ENCODE assay signal across 8 cellular contexts in the genomic region with DNA sequence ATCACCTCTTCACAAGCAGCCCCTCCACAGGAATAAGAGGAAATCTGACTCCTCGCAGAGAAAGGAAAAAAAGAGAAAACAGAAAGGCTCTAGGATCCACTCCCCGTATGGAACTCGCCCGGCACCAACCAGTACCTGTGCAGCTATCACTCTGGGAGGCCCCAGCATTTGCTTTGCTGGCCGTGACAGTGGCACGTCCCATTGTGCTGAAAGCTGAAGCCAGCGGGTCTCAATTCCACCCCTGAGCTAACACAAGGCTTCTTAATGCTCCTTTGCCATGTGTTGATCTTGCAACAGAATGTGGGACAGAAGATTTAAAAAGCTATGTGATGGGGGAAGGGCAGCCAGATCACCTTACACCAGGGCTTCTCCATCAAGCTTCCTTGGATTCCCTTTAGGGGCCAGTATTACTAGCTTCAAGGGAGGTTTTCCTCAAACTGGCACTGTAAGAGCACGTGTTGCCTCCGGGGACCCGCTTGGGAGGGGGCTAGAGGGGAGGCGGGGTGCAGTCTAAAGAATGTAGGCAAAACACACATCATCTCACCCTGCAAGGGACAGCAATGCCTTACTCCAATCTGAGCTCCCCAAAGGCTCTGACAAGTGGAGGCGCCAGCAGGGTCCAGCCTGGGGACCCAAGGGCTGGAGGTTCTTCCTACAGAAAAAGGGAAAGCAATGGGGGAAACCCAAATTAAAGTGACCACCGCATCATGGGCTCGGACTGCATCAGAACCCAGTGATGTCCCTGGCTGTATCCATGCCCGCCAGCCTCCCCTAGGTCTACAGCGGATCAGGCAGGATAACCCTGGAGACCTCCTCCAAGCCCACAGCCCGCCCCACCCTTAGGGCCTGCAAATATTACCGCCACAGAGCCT. TPM values are rescaled to one million over a fixed set of nuclear protein-coding genes. Genes with fewer than 3 reads are reported as not detected.
A peak's percentile ranks its signal among the peaks of the same experiment; 100 is the strongest.
DNase-seq lines count a peak whose midpoint lies in the region; ATAC-seq lines count a peak whose summit lies in the region.

No MANE protein-coding gene starts in this region.

- peak overlapping the region; percentile 71 for H3K4me3 Mint-ChIP-seq in stimulated activated naive CD8-positive, alpha-beta T cell treated with anti-CD3 and anti-CD28 coated beads, Interleukin-15, Interleukin-2, amounts not matched to agents 100 ng/mL and 50 ng/mL, for 24 hours
- H3K4me3 Mint-ChIP-seq in activated CD4-positive, alpha-beta memory T cell treated with anti-CD3 and anti-CD28 coated beads, Interleukin-2, amount 10 ng/mL, durations not matched to agents 7 days and 5 days, result peak overlapping the region; percentile 69

- no peak for ATAC-seq in stimulated activated naive CD8-positive, alpha-beta T cell treated with anti-CD3 and anti-CD28 coated beads, Interleukin-15, Interleukin-2, amounts not matched to agents 100 U/mL and 50 U/mL, for 24 hours
- no peak for ATAC-seq in GM19328 (IDR thresholded peaks at IDR 0.05; ENCODE audit: unreplicated experiment)
- ATAC-seq in GM18858 (IDR thresholded peaks at IDR 0.05; ENCODE audit: unreplicated experiment), result no peak

- DNase-seq in stimulated activated naive CD8-positive, alpha-beta T cell treated with anti-CD3 and anti-CD28 coated beads, Interleukin-15, Interleukin-2, amounts not matched to agents 100 U/mL and 50 U/mL, for 24 hours, result no peak
- no peak for DNase-seq in activated CD4-positive, alpha-beta memory T cell treated with anti-CD3 and anti-CD28 coated beads, Interleukin-2, amount 10 ng/mL, durations not matched to agents 7 days and 5 days
- peak; percentile 20 for DNase-seq in globus pallidus (ENCODE audit: low spot score)
- peak in 7 of 10 donors; percentile 14 to 82 (median 25) for DNase-seq in posterior cingulate gyrus
- DNase-seq in NCI-H226, result no peak

- H3K27me3 Mint-ChIP-seq in stimulated activated naive CD8-positive, alpha-beta T cell treated with anti-CD3 and anti-CD28 coated beads, Interleukin-15, Interleukin-2, amounts not matched to agents 100 ng/mL and 50 ng/mL, for 24 hours, result peaks cover 13% of the 10 kb centered on the region
- no peaks in the 10 kb centered on the region for H3K27me3 Mint-ChIP-seq in activated CD4-positive, alpha-beta memory T cell treated with anti-CD3 and anti-CD28 coated beads, Interleukin-2, amount 10 ng/mL, durations not matched to agents 7 days and 5 days

- CTCF ChIA-PET in activated CD4-positive, alpha-beta memory T cell treated with anti-CD3 and anti-CD28 coated beads, Interleukin-2, amount 10 ng/mL, durations not matched to agents 7 days and 5 days (lab: Charles Lee), result interaction anchor here (0.6 to 2.0 kb wide), 7 partner anchors 8 to 112 kb away, joined by 3 to 10 read pairs (median 4); no protein-coding TSS in a partner anchor

- H3K36me3 Mint-ChIP-seq in stimulated activated naive CD8-positive, alpha-beta T cell treated with anti-CD3 and anti-CD28 coated beads, Interleukin-15, Interleukin-2, amounts not matched to agents 100 ng/mL and 50 ng/mL, for 24 hours (ENCODE audit: low read depth), result peaks cover 4% of the 10 kb centered on the region
- peaks cover 47% of the 10 kb centered on the region for H3K36me3 Mint-ChIP-seq in activated CD4-positive, alpha-beta memory T cell treated with anti-CD3 and anti-CD28 coated beads, Interleukin-2, amount 10 ng/mL, durations not matched to agents 7 days and 5 days (ENCODE audit: low read depth)

- POLR2A ChIA-PET in activated CD4-positive, alpha-beta memory T cell treated with anti-CD3 and anti-CD28 coated beads, Interleukin-2, amount 10 ng/mL, durations not matched to agents 7 days and 5 days (lab: Charles Lee), result interaction anchor here (0.9 to 3.1 kb wide), 7 partner anchors 9 to 70 kb away, joined by 3 to 61 read pairs (median 5); no protein-coding TSS in a partner anchor

- no peak overlapping the region for H3K27ac Mint-ChIP-seq in stimulated activated naive CD8-positive, alpha-beta T cell treated with anti-CD3 and anti-CD28 coated beads, Interleukin-15, Interleukin-2, amounts not matched to agents 100 ng/mL and 50 ng/mL, for 24 hours
- H3K27ac Mint-ChIP-seq in activated CD4-positive, alpha-beta memory T cell treated with anti-CD3 and anti-CD28 coated beads, Interleukin-2, amount 10 ng/mL, durations not matched to agents 7 days and 5 days, result no peak overlapping the region

- peaks cover 3% of the 10 kb centered on the region for H3K9me3 Mint-ChIP-seq in stimulated activated naive CD8-positive, alpha-beta T cell treated with anti-CD3 and anti-CD28 coated beads, Interleukin-15, Interleukin-2, amounts not matched to agents 100 ng/mL and 50 ng/mL, for 24 hours
- H3K9me3 Mint-ChIP-seq in activated CD4-positive, alpha-beta memory T cell treated with anti-CD3 and anti-CD28 coated beads, Interleukin-2, amount 10 ng/mL, durations not matched to agents 7 days and 5 days, result peaks cover 5% of the 10 kb centered on the region

- peaks cover 11% of the 10 kb centered on the region for H3K4me1 Mint-ChIP-seq in stimulated activated naive CD8-positive, alpha-beta T cell treated with anti-CD3 and anti-CD28 coated beads, Interleukin-15, Interleukin-2, amounts not matched to agents 100 ng/mL and 50 ng/mL, for 24 hours (ENCODE audit: low read depth)
- peaks cover 32% of the 10 kb centered on the region for H3K4me1 Mint-ChIP-seq in activated CD4-positive, alpha-beta memory T cell treated with anti-CD3 and anti-CD28 coated beads, Interleukin-2, amount 10 ng/mL, durations not matched to agents 7 days and 5 days

- intact Hi-C loops in posterior cingulate gyrus (cut with DNase I), result no loop called here

RNA-seq across cellular contexts. Expression of a gene that starts 1.2 kb away (rescaled TPM):
- total RNA-seq in activated CD4-positive, alpha-beta memory T cell treated with anti-CD3 and anti-CD28 coated beads, Interleukin-2, amount 10 ng/mL, durations not matched to agents 7 days and 5 days, result 10 to 100 TPM; 13.1 to 15.0 TPM

Comparison
In these comparisons a context has a peak if more than half of its experiments do, and no peak if none do; other contexts are left out.
1. DNase-seq: peak in globus pallidus (single experiment) and posterior cingulate gyrus (7 of 10); none in stimulated activated naive CD8-positive, alpha-beta T cell treated with anti-CD3 and anti-CD28 coated beads, Interleukin-15, Interleukin-2, amounts not matched to agents 100 U/mL and 50 U/mL, for 24 hours (single experiment), activated CD4-positive, alpha-beta memory T cell treated with anti-CD3 and anti-CD28 coated beads, Interleukin-2, amount 10 ng/mL, durations not matched to agents 7 days and 5 days (single experiment) and NCI-H226 (single experiment).